In the genomic region with DNA sequence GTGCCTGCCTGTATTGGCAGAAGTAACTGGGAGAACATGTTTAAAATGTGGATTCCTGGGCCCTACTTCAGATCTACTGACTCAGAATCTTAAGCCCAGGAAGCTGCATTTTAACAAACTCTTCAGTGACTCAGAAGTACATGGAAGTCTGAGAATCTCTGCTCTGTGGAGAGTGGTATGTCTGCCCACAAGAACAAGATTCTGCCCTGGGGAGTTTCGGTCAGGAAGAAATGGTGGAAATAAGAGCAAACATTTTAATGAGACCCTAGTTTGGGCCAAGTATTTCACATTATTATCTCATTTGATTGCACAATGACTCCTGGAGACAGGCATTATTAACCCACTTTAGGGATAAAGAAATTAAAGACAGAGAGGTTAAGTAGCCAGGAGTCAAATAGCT, we compare ENCODE assay signal across 19 cellular contexts. TPM values are rescaled to one million over a fixed set of nuclear protein-coding genes. Genes with fewer than 3 reads are reported as not detected.
DNase-seq lines count a peak whose midpoint lies in the region; ATAC-seq and TF ChIP-seq lines count a peak whose summit lies in the region.
"Had no signal": no experiment of that assay in that cellular context is flagged by ENCODE, and none has a peak within 500 bp of the region (broad histone marks: within the 10 kb centered on the region; RNA-seq: fewer than 3 reads in every experiment).

No MANE protein-coding gene starts in this region.

- DNase-seq in GM04503 (ENCODE audit: low read depth) = peak; percentile 89
- DNase-seq in NCI-H69 (lab: John Stamatoyannopoulos, UW) = peak; percentile 42
- DNase-seq in epithelial cell of esophagus (ENCODE audit: low read depth) = peak; percentile 76
- peak; percentile 34 for DNase-seq in renal cortical epithelial cell (ENCODE audit: low read depth)
- no peak for DNase-seq in NCI-H1048 (lab: John Stamatoyannopoulos, UW)
- no peak for DNase-seq in D341Med (ENCODE audit: low spot score)
- DNase-seq: activated CD4-positive, alpha-beta T cell treated with anti-CD3 and anti-CD28 coated beads for 1 hour; activated gamma-delta T cell; CD4-positive, alpha-beta T cell; DND-41; Karpas-422; NCI-H1417 treated with DMSO at 0.1 percent for 48 hours; SHP77 treated with DMSO at 0.1 percent for 48 hours; T-helper 2 cell; upper lobe of right lung had no signal

- no peak overlapping the region for H3K4me3 ChIP-seq in epithelial cell of esophagus (ENCODE audit: low read length)
- H3K4me3 ChIP-seq: GM23338, upper lobe of right lung had no signal

- ATAC-seq in HG02798 (IDR thresholded peaks at IDR 0.05; ENCODE audit: poor library complexity, unreplicated experiment) = no peak
- no peak for ATAC-seq in GM21381 (IDR thresholded peaks at IDR 0.05; ENCODE audit: unreplicated experiment)
- ATAC-seq: GM23338, left lobe of liver, upper lobe of right lung had no signal

- TF ChIP-seq CTCF in epithelial cell of esophagus (IDR thresholded peaks at IDR 0.05; ENCODE audit: insufficient read depth, low read depth, low read length, missing control alignments) = no peak

RNA-seq across cellular contexts. Expression of gene ALDH1L2, which starts 8.2 kb away (rescaled TPM):
- total RNA-seq in renal cortical epithelial cell = 0.65 and 1.9 TPM in 2 replicates

RNA-seq across cellular contexts. Expression of gene WASHC4, which starts 31.4 kb away (rescaled TPM):
- total RNA-seq in renal cortical epithelial cell = 107 and 169 TPM in 2 replicates

Comparison
In these comparisons a context has a peak if more than half of its experiments do, and no peak if none do; other contexts are left out.
1. DNase-seq: peak in GM04503 (single experiment), NCI-H69 (single experiment), epithelial cell of esophagus (single experiment) and renal cortical epithelial cell (single experiment); none in NCI-H1048 (single experiment) and D341Med (single experiment).